ENCODE assay signal across 8 cellular contexts in genomic region chr1:223748773-223749733, GRCh38. TPM values are rescaled to one million over a fixed set of nuclear protein-coding genes. Genes with fewer than 3 reads are reported as not detected.
DNase-seq lines count a peak whose midpoint lies in the region; ATAC-seq, FAIRE-seq and TF ChIP-seq lines count a peak whose summit lies in the region.

No MANE protein-coding gene starts in this region.

- peak overlapping the region; percentile 51 to 55 for H3K9ac ChIP-seq in kidney (ENCODE audit: low read length in 2 of 2)

- ATAC-seq in GM19372 (IDR thresholded peaks at IDR 0.05; ENCODE audit: low read depth, unreplicated experiment) = peak; percentile 78
- peak; percentile 78 to 79 for ATAC-seq in activated CD4-positive, CD25-positive, alpha-beta regulatory T cell treated with anti-CD3 and anti-CD28 coated beads, Interleukin-2, amount 50 U/mL, for 24 hours
- peak; percentile 77 for ATAC-seq in central memory CD8-positive, alpha-beta T cell (replicated peaks; ENCODE audit: extremely low read depth, poor library complexity, severe bottlenecking)

- intact Hi-C loops in kidney (cut with DNase I) = loop anchor here (5.0 kb wide), 1 partner anchor 37 kb away; the partner anchor contains the start of gene CAPN2

- TF ChIP-seq CTCF in AG10803 (conservative IDR thresholded peaks at IDR 0.05; ENCODE audit: low read length) (peak; percentile 74), kidney (IDR thresholded peaks at IDR 0.05; ENCODE audit: borderline replicate concordance, extremely low read depth, insufficient read depth) (peak; percentile 90)

- peak overlapping the region; percentile 63 to 74 for H3K27ac ChIP-seq in kidney (ENCODE audit: low read depth in 2 of 2, low read length in 2 of 2)

- no peak for FAIRE-seq in kidney (lab: Jason Lieb, UNC)

- peaks cover 27 to 68% of the 10 kb centered on the region in 2 donors for H3K36me3 ChIP-seq in kidney (ENCODE audit: control insufficient read depth in 1 of 2, insufficient read depth in 2 of 2, low read length in 2 of 2)

- H3K27ac Mint-ChIP-seq in central memory CD8-positive, alpha-beta T cell (ENCODE audit: low read depth) = peak overlapping the region; percentile 70

- H3K36me3 Mint-ChIP-seq in central memory CD8-positive, alpha-beta T cell (ENCODE audit: insufficient read depth) = peaks cover 65% of the 10 kb centered on the region

- H3K27me3 Mint-ChIP-seq in central memory CD8-positive, alpha-beta T cell = no peaks in the 10 kb centered on the region

- DNase-seq in AG10803 (ENCODE audit: low read depth) (peak; percentile 46), HuH-7 (ENCODE audit: low spot score) (peak; percentile 87), kidney (peak; percentile 87), NCI-H146 (lab: John Stamatoyannopoulos, UW) (no peak)
- DNase-seq in central memory CD8-positive, alpha-beta T cell (ENCODE audit: low spot score in 2 of 2) = peak; percentile 38 to 45
- peak; percentile 49 to 60 for DNase-seq in stimulated activated CD4-positive, alpha-beta T cell treated with anti-CD3 and anti-CD28 coated beads, Interleukin-15, amount 100 ng/mL, for 1 hour (ENCODE audit: low read depth in 1 of 2, low spot score in 1 of 2)

- H3K4me1 ChIP-seq in kidney (ENCODE audit: control insufficient read depth in 1 of 2, insufficient read depth in 1 of 2, low read depth in 1 of 2, low read length in 2 of 2) = peaks cover 10 to 16% of the 10 kb centered on the region in 2 donors

- H3K4me3 ChIP-seq in AG10803 (ENCODE audit: low read length) = peak overlapping the region; percentile 36
- peak overlapping the region; percentile 46 to 64 for H3K4me3 ChIP-seq in kidney (ENCODE audit: low read length in 2 of 2)

- peak overlapping the region; percentile 62 for H3K4me3 Mint-ChIP-seq in central memory CD8-positive, alpha-beta T cell

- peaks cover 27% of the 10 kb centered on the region for H3K4me1 Mint-ChIP-seq in central memory CD8-positive, alpha-beta T cell

- no peaks in the 10 kb centered on the region for H3K9me3 Mint-ChIP-seq in central memory CD8-positive, alpha-beta T cell

- no peaks in the 10 kb centered on the region for H3K9me3 ChIP-seq in kidney (ENCODE audit: control insufficient read depth in 1 of 2, low read length in 2 of 2)

RNA-seq across cellular contexts. Expression of gene CAPN2, which starts 36.7 kb away (rescaled TPM):
- 276 TPM for total RNA-seq in kidney
- polyA plus RNA-seq in kidney (ENCODE audit: insufficient read depth, low read depth, low replicate concordance) = 175 TPM
